ENCODE assay signal across 22 cellular contexts in genomic region chr6:40577672-40578071, GRCh38. TPM values are rescaled to one million over a fixed set of nuclear protein-coding genes. Genes with fewer than 3 reads are reported as not detected.
DNase-seq lines count a peak whose midpoint lies in the region; ATAC-seq and TF ChIP-seq lines count a peak whose summit lies in the region.
"Had no signal": no experiment of that assay in that cellular context is flagged by ENCODE, and none has a peak within 500 bp of the region (broad histone marks: within the 10 kb centered on the region; RNA-seq: fewer than 3 reads in every experiment).

No MANE protein-coding gene starts in this region.

- H3K4me3 ChIP-seq in AG10803 (ENCODE audit: low read length) (no peak overlapping the region), Loucy (ENCODE audit: low read length, poor library complexity, severe bottlenecking) (no peak overlapping the region)
- H3K4me3 ChIP-seq: A549 had no signal

- peak; percentile 18 for TF ChIP-seq CTCF in AG10803 (conservative IDR thresholded peaks at IDR 0.05; ENCODE audit: low read length)
- TF ChIP-seq CTCF in Loucy (conservative IDR thresholded peaks at IDR 0.05; ENCODE audit: low read length), result no peak
- TF ChIP-seq CTCF in endothelial cell (IDR thresholded peaks at IDR 0.05; ENCODE audit: unreplicated experiment), result peak; percentile 38
- peak; percentile 45 for TF ChIP-seq CTCF in neural crest cell (conservative IDR thresholded peaks at IDR 0.05)

- H3K9me2 ChIP-seq in Loucy (replicated peaks; ENCODE audit: low read depth, low read length), result no peaks in the 10 kb centered on the region
- H3K9me2 ChIP-seq: SK-N-SH had no signal

- H3K79me2 ChIP-seq in Loucy (ENCODE audit: insufficient read depth, low read length), result peaks cover 82% of the 10 kb centered on the region

- ATAC-seq in SK-N-SH treated with all-trans-retinoic acid at 6 μM for 48 hours, result no peak
- ATAC-seq in GM21737 (IDR thresholded peaks at IDR 0.05; ENCODE audit: unreplicated experiment), result no peak
- ATAC-seq: A549, PC-3 had no signal

- H3K27me3 Mint-ChIP-seq in endothelial cell (ENCODE audit: unreplicated experiment), result peaks cover 1% of the 10 kb centered on the region
- no peaks in the 10 kb centered on the region for H3K27me3 Mint-ChIP-seq in neural crest cell (ENCODE audit: low read depth)

- DNase-seq in AG10803 (ENCODE audit: low read depth), result no peak
- DNase-seq in endothelial cell (ENCODE audit: low spot score), result no peak
- no peak for DNase-seq in neural crest cell (ENCODE audit: low read depth, low spot score)
- DNase-seq in stimulated activated CD4-positive, alpha-beta T cell treated with anti-CD3 and anti-CD28 coated beads, Interleukin-2, amount 100 ng/mL, for 24 hours, result no peak
- no peak for DNase-seq in foreskin melanocyte
- DNase-seq: C1 segment of cervical spinal cord, DMS79 treated with DMSO at 0.1 percent for 48 hours, KG1, NCI-H1417, NCI-H187, NCI-H2107, NCI-H510A treated with DMSO at 0.1 percent for 48 hours, NCI-H774, PC-3, RPMI8226, SHP77 treated with DMSO at 0.1 percent for 48 hours, SK-N-SH had no signal

- H3K27ac Mint-ChIP-seq in endothelial cell (ENCODE audit: unreplicated experiment) (no peak overlapping the region), neural crest cell (ENCODE audit: unreplicated experiment) (no peak overlapping the region)

- no peaks in the 10 kb centered on the region for H3K36me3 ChIP-seq in Loucy (ENCODE audit: insufficient read depth, low read length)

- H3K4me1 Mint-ChIP-seq in endothelial cell (ENCODE audit: unreplicated experiment) (no peaks in the 10 kb centered on the region), neural crest cell (peaks cover 9% of the 10 kb centered on the region)

- H3K36me3 Mint-ChIP-seq in endothelial cell (ENCODE audit: low read depth, unreplicated experiment) (no peaks in the 10 kb centered on the region), neural crest cell (ENCODE audit: low read depth) (no peaks in the 10 kb centered on the region)

- H2AFZ ChIP-seq in Loucy (ENCODE audit: low read length), result no peak overlapping the region

- H3K4me3 Mint-ChIP-seq in endothelial cell (ENCODE audit: unreplicated experiment), result no peak overlapping the region
- no peak overlapping the region for H3K4me3 Mint-ChIP-seq in neural crest cell

- no peaks in the 10 kb centered on the region for H3K9me3 ChIP-seq in Loucy (ENCODE audit: insufficient read depth, low read depth, low read length)
- H3K9me3 ChIP-seq: A549, SK-N-SH had no signal

- no peak overlapping the region for H3K9ac ChIP-seq in Loucy (ENCODE audit: low read depth, low read length, poor library complexity, severe bottlenecking)
- H3K9ac ChIP-seq: SK-N-SH had no signal

- H3F3A ChIP-seq in Loucy (ENCODE audit: low read depth), result no peaks in the 10 kb centered on the region

- H4K20me1 ChIP-seq in Loucy (ENCODE audit: insufficient read depth, low read length, poor library complexity, severe bottlenecking), result no peaks in the 10 kb centered on the region

- peaks cover 69% of the 10 kb centered on the region for H3K4me1 ChIP-seq in Loucy (ENCODE audit: insufficient read depth, low read length, poor library complexity, severe bottlenecking)
- H3K4me1 ChIP-seq: A549 had no signal

- no peaks in the 10 kb centered on the region for H3K9me3 Mint-ChIP-seq in endothelial cell (ENCODE audit: unreplicated experiment)
- H3K9me3 Mint-ChIP-seq in neural crest cell, result no peaks in the 10 kb centered on the region

- H3K27me3 ChIP-seq in Loucy (ENCODE audit: insufficient read depth, low read length, poor library complexity, severe bottlenecking), result no peaks in the 10 kb centered on the region

- H3K4me2 ChIP-seq in Loucy (ENCODE audit: low read depth, low read length, poor library complexity, severe bottlenecking), result peak overlapping the region; percentile 90
- H3K4me2 ChIP-seq: A549, SK-N-SH had no signal

TF ChIP-seq in SK-N-SH treated with all-trans-retinoic acid at 6 μM for 48 hours, 23 proteins besides CTCF, POLR2A, EP300 and RAD21:
- TF ChIP-seq ZNF8 (CRISPR knock-in tag; IDR thresholded peaks at IDR 0.05) (no peak), POU6F1 (CRISPR knock-in tag; IDR thresholded peaks at IDR 0.05; ENCODE audit: borderline replicate concordance, low read depth) (no peak), RARB (CRISPR knock-in tag; IDR thresholded peaks at IDR 0.05) (no peak), ZFP30 (CRISPR knock-in tag; IDR thresholded peaks at IDR 0.05) (no peak), ZFP3 (CRISPR knock-in tag; IDR thresholded peaks at IDR 0.05) (no peak), OSR1 (CRISPR knock-in tag; IDR thresholded peaks at IDR 0.05) (no peak), GLIS3 (CRISPR knock-in tag; IDR thresholded peaks at IDR 0.05) (no peak), TCF4 (CRISPR knock-in tag; IDR thresholded peaks at IDR 0.05; ENCODE audit: borderline replicate concordance) (no peak), CSDC2 (CRISPR knock-in tag; IDR thresholded peaks at IDR 0.05) (no peak), SNAI2 (CRISPR knock-in tag; IDR thresholded peaks at IDR 0.05) (no peak), ARNTL (CRISPR knock-in tag; IDR thresholded peaks at IDR 0.05; ENCODE audit: borderline replicate concordance, low read depth) (no peak), TOX (CRISPR knock-in tag; IDR thresholded peaks at IDR 0.05; ENCODE audit: borderline replicate concordance) (no peak), ZC3H10 (CRISPR knock-in tag; IDR thresholded peaks at IDR 0.05) (no peak), BACH2 (CRISPR knock-in tag; IDR thresholded peaks at IDR 0.05; ENCODE audit: borderline replicate concordance) (no peak)

RNA-seq across cellular contexts. Expression of gene LRFN2, which starts 9.5 kb away (rescaled TPM):
- total RNA-seq in endothelial cell (ENCODE audit: unreplicated experiment) (0.59 TPM), neural crest cell (0.14 TPM in 1 of 2 replicates, not detected in the other)
- total RNA-seq: HT-29, PC-3 had no signal
